ENCODE assay signal across 8 cellular contexts in the genomic region with DNA sequence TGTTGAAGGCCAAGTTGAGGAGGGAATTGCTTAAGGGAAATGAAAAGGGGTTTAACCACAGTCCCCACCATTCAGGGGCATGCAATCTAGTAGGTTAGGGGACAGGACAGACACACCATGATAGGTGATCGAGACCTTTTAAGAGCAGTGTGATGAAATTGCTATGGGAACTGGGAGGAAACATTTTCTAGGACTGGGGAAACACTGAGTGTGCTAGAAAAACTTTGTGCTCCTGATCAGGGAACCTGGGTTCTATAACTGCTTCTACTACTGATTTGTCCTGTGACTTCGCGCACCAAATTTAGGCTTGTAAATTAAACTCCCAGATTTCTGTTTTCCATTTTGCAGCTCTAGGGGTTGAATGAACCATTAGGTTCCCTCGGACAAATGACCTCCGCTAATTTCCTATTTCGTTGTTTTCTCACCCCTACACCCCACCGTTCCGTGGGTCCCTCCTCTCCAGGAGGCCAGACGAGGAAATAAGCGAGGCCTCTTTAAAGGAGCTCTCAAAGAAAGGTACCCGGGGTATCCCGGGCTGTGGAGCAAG. TPM values are rescaled to one million over a fixed set of nuclear protein-coding genes. Genes with fewer than 3 reads are reported as not detected.
DNase-seq lines count a peak whose midpoint lies in the region; ATAC-seq and TF ChIP-seq lines count a peak whose summit lies in the region.

No MANE protein-coding gene starts in this region.

- no peaks in the 10 kb centered on the region for H3K9me3 ChIP-seq in heart left ventricle
- no peaks in the 10 kb centered on the region; the same call in 1 of the 2 replicates for H3K9me3 ChIP-seq in NT2/D1 (ENCODE audit: insufficient read depth, low read length)
- H3K9me3 ChIP-seq in ectodermal cell (ENCODE audit: control insufficient read depth, low read length): no peaks in the 10 kb centered on the region

- peak overlapping the region; percentile 95 to 97 (median 95) for H3K4me3 Mint-ChIP-seq in nephron

- DNase-seq in heart left ventricle: no peak
- no peak for DNase-seq in left cardiac atrium
- no peak for DNase-seq in NT2/D1 (ENCODE audit: low read depth, low spot score)
- no peak for DNase-seq in NCI-H1092 (lab: John Stamatoyannopoulos, UW)
- DNase-seq in caudate nucleus (lab: John Stamatoyannopoulos, UW): no peak

- H3K36me3 ChIP-seq in heart left ventricle (peaks cover 0 to 4% (median 0%) of the 10 kb centered on the region in 9 donors), NT2/D1 (ENCODE audit: insufficient read depth, insufficient read length, low read length) (peaks cover 5% of the 10 kb centered on the region), ectodermal cell (ENCODE audit: control insufficient read depth, insufficient read depth, low read length) (no peaks in the 10 kb centered on the region)

- H3K27ac ChIP-seq in heart left ventricle: peak overlapping the region; percentile 49 to 91 (median 86)
- no peak overlapping the region for H3K27ac ChIP-seq in ectodermal cell (ENCODE audit: insufficient read depth, low read depth, low read length, poor library complexity, severe bottlenecking)
- no peak overlapping the region for H3K27ac ChIP-seq in caudate nucleus (ENCODE audit: low read depth, low read length)

- TF ChIP-seq POLR2A in heart left ventricle (IDR thresholded peaks at IDR 0.05): no peak

- TF ChIP-seq CTCF in heart left ventricle (IDR thresholded peaks at IDR 0.05): no peak
- no peak for TF ChIP-seq CTCF in nephron (IDR thresholded peaks at IDR 0.05; ENCODE audit: unreplicated experiment in 3 of 3)

- no peaks in the 10 kb centered on the region for H3K27me3 Mint-ChIP-seq in nephron (ENCODE audit: low read depth)

- H3K9me3 Mint-ChIP-seq in nephron: no peaks in the 10 kb centered on the region

- H3K9ac ChIP-seq in NT2/D1 (ENCODE audit: insufficient read length, low read depth): peak overlapping the region; percentile 65

- H3K27me3 ChIP-seq in heart left ventricle (no peaks in the 10 kb centered on the region), NT2/D1 (ENCODE audit: insufficient read depth, insufficient read length) (no peaks in the 10 kb centered on the region), ectodermal cell (ENCODE audit: control insufficient read depth, insufficient read depth, low read length, poor library complexity, severe bottlenecking) (peaks cover 12% of the 10 kb centered on the region)

- peak overlapping the region; percentile 68 to 99 (median 91) for H3K4me3 ChIP-seq in heart left ventricle
- peak overlapping the region; percentile 81 for H3K4me3 ChIP-seq in NT2/D1 (ENCODE audit: insufficient read length, low read depth)
- H3K4me3 ChIP-seq in ectodermal cell (ENCODE audit: insufficient read depth, low read depth, low read length): peak overlapping the region; percentile 84

- H3K27ac Mint-ChIP-seq in nephron: peak overlapping the region; percentile 89 to 93 (median 89)

- peak in 2 of 4 donors; percentile 5 to 13 for ATAC-seq in heart left ventricle
- no peak for ATAC-seq in left cardiac atrium
- ATAC-seq in HG03520 (IDR thresholded peaks at IDR 0.05; ENCODE audit: unreplicated experiment): no peak

- H3K4me1 ChIP-seq in heart left ventricle: peaks cover 0 to 29% (median 12%) of the 10 kb centered on the region in 12 donors
- H3K4me1 ChIP-seq in NT2/D1 (ENCODE audit: insufficient read depth, insufficient read length): no peaks in the 10 kb centered on the region
- H3K4me1 ChIP-seq in ectodermal cell (ENCODE audit: control insufficient read depth, insufficient read depth, low read length): no peaks in the 10 kb centered on the region

- intact Hi-C loops in heart left ventricle (cut with DNase I) (loop anchor here in 7 of 10 donors (5.0 to 10.0 kb wide), 5 partner anchors 92 to 258 kb away; a partner anchor contains a TSS), left cardiac atrium (cut with DNase I) (loop anchor here (5.0 to 10.0 kb wide), 3 partner anchors 82 to 212 kb away; a partner anchor contains a TSS)

- 3 to 32% (median 4%) methylated on average over 12 of the region's 12 CpGs for WGBS in heart left ventricle, 4 donors
- 17 to 18% methylated on average over 12 of the region's 12 CpGs for WGBS in ectodermal cell, 2 experiments

- H3K4me1 Mint-ChIP-seq in nephron: peaks cover 23% of the 10 kb centered on the region

- peaks cover 11% of the 10 kb centered on the region for H3K36me3 Mint-ChIP-seq in nephron (ENCODE audit: low read depth)

RNA-seq across cellular contexts. Expression of a gene that starts 0.4 kb away (rescaled TPM):
- total RNA-seq in heart left ventricle: 10 to 100 TPM; 32.6 to 70.2 (median 46.9) TPM
- polyA plus RNA-seq in heart left ventricle: 10 to 100 TPM in 1 of 2 donors, 1 to 10 TPM in 1; 9.8 to 22.9 TPM
- total RNA-seq in left cardiac atrium: 10 to 100 TPM; 13.4 to 13.8 TPM
- polyA plus RNA-seq in ectodermal cell (2013, experiment 1 of 4): 20.3 TPM
- 18.5 TPM for polyA plus RNA-seq in ectodermal cell (2013, experiment 2 of 4)
- 9.4 TPM for polyA plus RNA-seq in ectodermal cell (2013, experiment 3 of 4)
- polyA plus RNA-seq in ectodermal cell (2013, experiment 4 of 4): 10.9 TPM

Comparison
In these comparisons a context has a peak if more than half of its experiments do, and no peak if none do; other contexts are left out.
1. H3K27ac ChIP-seq: peak in heart left ventricle (12 of 12); none in ectodermal cell (single experiment) and caudate nucleus (single experiment).
2. Peak in every context shown above with its lines, with median percentiles within 50 percentile points of each other: H3K4me3 ChIP-seq.